ENCODE assay signal across 21 cellular contexts in genomic region chr2:175807031-175807873, GRCh38.
DNase-seq lines count a peak whose midpoint lies in the region; ATAC-seq and TF ChIP-seq lines count a peak whose summit lies in the region.
"Had no signal": no experiment of that assay in that cellular context is flagged by ENCODE, and none has a peak within 500 bp of the region (broad histone marks: within the 10 kb centered on the region; RNA-seq: fewer than 3 reads in every experiment).

No MANE protein-coding gene starts in this region.

- WGBS in mammary epithelial cell (ENCODE audit: low coverage, missing lambda C conversion rate) = 54% methylated on average over 5 of the region's 5 CpGs
- 5% methylated on average over 5 of the region's 5 CpGs for WGBS in smooth muscle cell (ENCODE audit: low lambda C conversion rate)

- H3K4me1 ChIP-seq in mammary epithelial cell (ENCODE audit: insufficient read depth, low read length) (no peaks in the 10 kb centered on the region), RWPE2 (ENCODE audit: insufficient read depth, poor library complexity, severe bottlenecking) (no peaks in the 10 kb centered on the region), foreskin keratinocyte (no peaks in the 10 kb centered on the region), smooth muscle cell (ENCODE audit: low read depth) (peaks cover 17% of the 10 kb centered on the region), osteoblast (ENCODE audit: insufficient read depth, low read length) (no peaks in the 10 kb centered on the region)
- H3K4me1 ChIP-seq: lower lobe of right lung, right atrium auricular region, thyroid gland had no signal

- POLR2A ChIA-PET in MCF 10A (lab: Yijun Ruan, JAX) = no interaction called here

- no TSS peak for BruUV-seq in mammary epithelial cell (replicated peaks; lab: Mats Ljungman, UMichigan)
- no TSS peak for BruUV-seq in MCF 10A (replicated peaks; lab: Mats Ljungman, UMichigan)

- no peak overlapping the region for H3K4me2 ChIP-seq in mammary epithelial cell (ENCODE audit: insufficient read depth, low read depth, low read length)
- H3K4me2 ChIP-seq in smooth muscle cell = peak overlapping the region; percentile 43
- H3K4me2 ChIP-seq in osteoblast (ENCODE audit: insufficient read depth, low read length) = no peak overlapping the region
- H3K4me2 ChIP-seq: PC-9 had no signal

- TF ChIP-seq CTCF in mammary epithelial cell (conservative IDR thresholded peaks at IDR 0.05 in 1 of 2, IDR thresholded peaks at IDR 0.05 in 1 of 2; ENCODE audit: extremely low read depth in 1 of 2, insufficient read depth in 1 of 2, low read depth in 1 of 2, low read length in 2 of 2) (no peak), MCF 10A (IDR thresholded peaks at IDR 0.05; ENCODE audit: unreplicated experiment) (no peak), RWPE2 (IDR thresholded peaks at IDR 0.05; ENCODE audit: poor library complexity, severe bottlenecking) (no peak), foreskin keratinocyte (conservative IDR thresholded peaks at IDR 0.05) (no peak), smooth muscle cell (IDR thresholded peaks at IDR 0.05; ENCODE audit: borderline replicate concordance, insufficient read depth, poor library complexity, severe bottlenecking) (no peak), osteoblast (IDR thresholded peaks at IDR 0.05; ENCODE audit: extremely low read depth, low read depth, low read length) (no peak)

- DNase-seq in mammary epithelial cell = peak; percentile 17
- no peak for DNase-seq in MCF 10A (ENCODE audit: unreplicated experiment)
- no peak for DNase-seq in RWPE2 (ENCODE audit: low spot score)
- DNase-seq in foreskin keratinocyte = peak; percentile 22 to 58
- DNase-seq in smooth muscle cell (lab: John Stamatoyannopoulos, UW; ENCODE audit: unreplicated experiment) = peak; percentile 3
- DNase-seq in 8988T = no peak
- DNase-seq in osteoblast (ENCODE audit: insufficient read length, low spot score, missing footprints) = no peak
- no peak for DNase-seq in SW 1271 (lab: John Stamatoyannopoulos, UW)
- DNase-seq: activated naive CD4-positive, alpha-beta T cell treated with Interleukin-2 at 50 U/mL for 16 hours; brain microvascular endothelial cell; CD8-positive, alpha-beta memory T cell; GDM1; lower lobe of right lung; NCI-H1105; PC-9; stimulated activated CD4-positive, alpha-beta T cell treated with anti-CD3 and anti-CD28 coated beads, Interleukin-4, amount 100 ng/mL, for 1 hour; thyroid gland had no signal

- H3K36me3 Mint-ChIP-seq in MCF 10A (ENCODE audit: insufficient read depth, unreplicated experiment) = no peaks in the 10 kb centered on the region
- H3K36me3 Mint-ChIP-seq: CD8-positive, alpha-beta memory T cell had no signal

- no peaks in the 10 kb centered on the region for H3K9me3 Mint-ChIP-seq in MCF 10A (ENCODE audit: unreplicated experiment)
- H3K9me3 Mint-ChIP-seq: dendritic cell treated with granulocyte-macrophage colony-stimulating factor and Interleukin-4, amounts not matched to agents 40 ng/mL and 50 ng/mL, for 4 days; neural crest cell had no signal

- in situ Hi-C loops in mammary epithelial cell (cut with MboI; ENCODE audit: low sequenced_read_pairs in 2 of 2) = no loop called here

- no peaks in the 10 kb centered on the region for H3K9me3 ChIP-seq in mammary epithelial cell (replicated peaks; ENCODE audit: insufficient read depth, low read length)
- H3K9me3 ChIP-seq in RWPE2 (ENCODE audit: severe bottlenecking) = no peaks in the 10 kb centered on the region
- H3K9me3 ChIP-seq in smooth muscle cell (replicated peaks; ENCODE audit: low read depth) = no peaks in the 10 kb centered on the region
- no peaks in the 10 kb centered on the region for H3K9me3 ChIP-seq in osteoblast (ENCODE audit: low read depth, low read length)
- H3K9me3 ChIP-seq: lower lobe of right lung, right atrium auricular region, thyroid gland had no signal

- peaks cover 19% of the 10 kb centered on the region for H3K27me3 Mint-ChIP-seq in MCF 10A (ENCODE audit: insufficient read depth, unreplicated experiment)

- H2AFZ ChIP-seq in mammary epithelial cell (ENCODE audit: low read depth, low read length) = no peak overlapping the region
- no peak overlapping the region for H2AFZ ChIP-seq in smooth muscle cell (ENCODE audit: low read depth)
- no peak overlapping the region for H2AFZ ChIP-seq in osteoblast (ENCODE audit: low read length)
- H2AFZ ChIP-seq: PC-9 had no signal

- no peaks in the 10 kb centered on the region for H4K20me1 ChIP-seq in mammary epithelial cell (ENCODE audit: insufficient read depth, low read length)
- H4K20me1 ChIP-seq in smooth muscle cell (ENCODE audit: low read depth) = peaks cover 30% of the 10 kb centered on the region
- no peaks in the 10 kb centered on the region for H4K20me1 ChIP-seq in osteoblast (ENCODE audit: insufficient read depth, low read length)

- H3K4me3 Mint-ChIP-seq in MCF 10A (ENCODE audit: unreplicated experiment) = no peak overlapping the region
- H3K4me3 Mint-ChIP-seq: CD8-positive, alpha-beta memory T cell; dendritic cell treated with granulocyte-macrophage colony-stimulating factor and Interleukin-4, amounts not matched to agents 40 ng/mL and 50 ng/mL, for 4 days; neural crest cell had no signal

- dilution Hi-C loops in mammary epithelial cell (cut with HindIII; ENCODE audit: low sequenced_read_pairs) = no loop called here

- no peak overlapping the region for H3K27ac Mint-ChIP-seq in MCF 10A (ENCODE audit: low read depth, unreplicated experiment)
- H3K27ac Mint-ChIP-seq: CD8-positive, alpha-beta memory T cell; dendritic cell treated with granulocyte-macrophage colony-stimulating factor and Interleukin-4, amounts not matched to agents 40 ng/mL and 50 ng/mL, for 4 days had no signal

- H3K79me2 ChIP-seq in mammary epithelial cell (ENCODE audit: insufficient read depth, low read length) (no peaks in the 10 kb centered on the region), smooth muscle cell (ENCODE audit: low read depth) (no peaks in the 10 kb centered on the region), osteoblast (ENCODE audit: insufficient read depth, low read length) (no peaks in the 10 kb centered on the region)

- H3K27ac ChIP-seq in mammary epithelial cell (ENCODE audit: insufficient read depth, low read depth, low read length) = no peak overlapping the region
- no peak overlapping the region for H3K27ac ChIP-seq in RWPE2 (ENCODE audit: poor library complexity, severe bottlenecking)
- no peak overlapping the region for H3K27ac ChIP-seq in foreskin keratinocyte
- no peak overlapping the region for H3K27ac ChIP-seq in smooth muscle cell (ENCODE audit: low read depth)
- no peak overlapping the region for H3K27ac ChIP-seq in osteoblast (ENCODE audit: low read depth, low read length)
- H3K27ac ChIP-seq: brain microvascular endothelial cell, lower lobe of right lung, PC-9, right atrium auricular region, thyroid gland had no signal

- H3F3A ChIP-seq in smooth muscle cell (ENCODE audit: low read depth) = peaks cover 21% of the 10 kb centered on the region

- no peak overlapping the region for H3K4me3 ChIP-seq in mammary epithelial cell (replicated peaks in 1 of 3; ENCODE audit: insufficient read depth in 1 of 3, low read depth in 2 of 3, low read length in 3 of 3)
- H3K4me3 ChIP-seq in RWPE2 (ENCODE audit: severe bottlenecking) = no peak overlapping the region
- no peak overlapping the region for H3K4me3 ChIP-seq in smooth muscle cell
- H3K4me3 ChIP-seq in osteoblast (ENCODE audit: insufficient read depth, low read length) = no peak overlapping the region
- H3K4me3 ChIP-seq: lower lobe of right lung, PC-9, right atrium auricular region, thyroid gland had no signal

- H3K9ac ChIP-seq in mammary epithelial cell (ENCODE audit: insufficient read depth, low read length) (no peak overlapping the region), smooth muscle cell (ENCODE audit: low read depth) (no peak overlapping the region)

- H3K36me3 ChIP-seq in mammary epithelial cell (ENCODE audit: insufficient read depth, low read length) = no peaks in the 10 kb centered on the region
- no peaks in the 10 kb centered on the region for H3K36me3 ChIP-seq in RWPE2 (ENCODE audit: low read depth)
- H3K36me3 ChIP-seq in smooth muscle cell (ENCODE audit: low read depth) = no peaks in the 10 kb centered on the region
- no peaks in the 10 kb centered on the region for H3K36me3 ChIP-seq in osteoblast (ENCODE audit: insufficient read depth, low read length)
- H3K36me3 ChIP-seq: brain microvascular endothelial cell, lower lobe of right lung, right atrium auricular region, thyroid gland had no signal

- CTCF ChIA-PET in mammary epithelial cell (lab: Charles Lee; ENCODE audit: low non-redundant PET) (no interaction called here), MCF 10A (lab: Yijun Ruan, JAX) (interaction anchor here (0.6 to 0.8 kb wide), 2 partner anchors 11 to 1254 kb away, joined by 3 read pairs; no protein-coding TSS in a partner anchor)

- ATAC-seq in RWPE2 (ENCODE audit: low read depth) (peak; percentile 31; the same call in 1 of the 3 replicates), foreskin keratinocyte (peak; percentile 91)
- ATAC-seq: HepG2, lower lobe of right lung had no signal

- intact Hi-C loops in mammary epithelial cell (cut with micrococcal nuclease) = no loop called here
- intact Hi-C loops in MCF 10A (cut with micrococcal nuclease) = no loop called here

- H3K4me1 Mint-ChIP-seq in MCF 10A (ENCODE audit: insufficient read depth, unreplicated experiment) = no peaks in the 10 kb centered on the region
- H3K4me1 Mint-ChIP-seq: CD8-positive, alpha-beta memory T cell had no signal

- H3K27me3 ChIP-seq in mammary epithelial cell (ENCODE audit: insufficient read depth, low read length) = peaks cover 4% of the 10 kb centered on the region
- peaks cover 3% of the 10 kb centered on the region for H3K27me3 ChIP-seq in RWPE2 (ENCODE audit: insufficient read depth, poor library complexity, severe bottlenecking)
- H3K27me3 ChIP-seq in foreskin keratinocyte = peaks cover 47% of the 10 kb centered on the region
- peaks cover 64% of the 10 kb centered on the region for H3K27me3 ChIP-seq in smooth muscle cell (ENCODE audit: low read depth)
- H3K27me3 ChIP-seq in osteoblast (ENCODE audit: insufficient read depth, low read length) = no peaks in the 10 kb centered on the region
- H3K27me3 ChIP-seq: brain microvascular endothelial cell, right atrium auricular region, thyroid gland had no signal

Comparison
In these comparisons a context has a peak if more than half of its experiments do, and no peak if none do; other contexts are left out.
1. DNase-seq: peak in mammary epithelial cell (single experiment), foreskin keratinocyte (2 of 2) and smooth muscle cell (single experiment); none in MCF 10A (single experiment), RWPE2 (single experiment), 8988T (single experiment), osteoblast (single experiment) and SW 1271 (0 of 2).